12 cellular contexts compared by ENCODE assay signal in the genomic region with DNA sequence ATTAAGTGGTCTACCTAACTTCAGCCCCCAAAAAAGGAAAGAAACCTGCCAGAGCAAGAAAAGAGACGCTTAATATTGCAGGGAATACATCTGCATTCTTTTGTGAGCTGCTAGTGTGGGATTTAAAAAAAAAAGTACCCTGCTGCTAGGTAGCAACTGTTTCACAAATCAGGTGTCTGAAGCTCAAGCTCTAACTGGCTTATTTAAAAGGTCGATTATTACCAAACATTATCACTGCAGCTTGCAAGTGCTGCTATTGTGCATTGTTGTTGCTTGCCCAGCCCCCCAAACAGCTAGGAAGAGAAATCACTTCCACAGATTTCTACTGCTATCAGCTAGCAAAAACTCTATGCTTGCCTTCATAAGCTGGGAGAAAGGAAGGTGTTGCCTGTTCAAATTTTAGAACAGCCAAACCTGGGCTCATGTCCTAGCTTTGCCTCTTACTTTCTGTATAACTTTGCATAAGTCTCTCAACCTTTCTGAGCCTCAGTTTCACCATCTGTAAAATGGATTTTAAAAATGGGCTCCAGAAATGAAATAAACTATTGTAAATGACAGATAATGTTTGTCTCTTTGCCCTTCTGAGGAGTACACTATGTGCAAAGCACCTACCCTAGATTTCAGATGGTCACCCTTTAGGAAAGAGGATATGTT.
DNase-seq lines count a peak whose midpoint lies in the region; ATAC-seq and TF ChIP-seq lines count a peak whose summit lies in the region.
"Had no signal": no experiment of that assay in that cellular context is flagged by ENCODE, and none has a peak within 500 bp of the region (broad histone marks: within the 10 kb centered on the region; RNA-seq: fewer than 3 reads in every experiment).

No MANE protein-coding gene starts in this region.

- no peak overlapping the region for H2AFZ ChIP-seq in mesenchymal stem cell (ENCODE audit: low read depth, low read length)

- no peak overlapping the region for H4K91ac ChIP-seq in mesenchymal stem cell (ENCODE audit: low read length)

- no peak overlapping the region for H3K4ac ChIP-seq in mesenchymal stem cell (ENCODE audit: low read depth in 1 of 2, low read length in 2 of 2)

- H3K27ac ChIP-seq in HUES48 (ENCODE audit: low read depth, low read length) (peak overlapping the region; percentile 84), colonic mucosa (peak overlapping the region; percentile 8), mesenchymal stem cell (ENCODE audit: low read length, poor library complexity, severe bottlenecking) (no peak overlapping the region), spleen (peak overlapping the region in 5 of 8 donors; percentile 30 to 75 (median 45))

- no peak overlapping the region for H4K8ac ChIP-seq in mesenchymal stem cell (ENCODE audit: low read length)

- H3K4me3 Mint-ChIP-seq in activated CD4-positive, alpha-beta memory T cell treated with anti-CD3 and anti-CD28 coated beads, Interleukin-2, amount 10 ng/mL, durations not matched to agents 7 days and 5 days = no peak overlapping the region
- H3K4me3 Mint-ChIP-seq: activated T-cell treated with anti-CD3 and anti-CD28 coated beads, Interleukin-2, amount 50 U/mL, for 24 hours; central memory CD8-positive, alpha-beta T cell had no signal

- H3K4me1 ChIP-seq in HUES48 (ENCODE audit: control insufficient read depth, insufficient read depth, low read length) = peaks cover 72% of the 10 kb centered on the region
- H3K4me1 ChIP-seq in colonic mucosa = peaks cover 5% of the 10 kb centered on the region
- no peaks in the 10 kb centered on the region for H3K4me1 ChIP-seq in mesenchymal stem cell (ENCODE audit: control insufficient read depth, insufficient read depth, low read depth, low read length)
- H3K4me1 ChIP-seq in spleen = peaks cover 0 to 48% (median 11%) of the 10 kb centered on the region in 6 donors

- H3K36me3 Mint-ChIP-seq in activated CD4-positive, alpha-beta memory T cell treated with anti-CD3 and anti-CD28 coated beads, Interleukin-2, amount 10 ng/mL, durations not matched to agents 7 days and 5 days (ENCODE audit: low read depth) = no peaks in the 10 kb centered on the region

- H3K4me3 ChIP-seq in HUES48 (ENCODE audit: low read depth, low read length) = peak overlapping the region; percentile 15; the same call in 1 of the 2 replicates
- no peak overlapping the region for H3K4me3 ChIP-seq in colonic mucosa
- peak overlapping the region in 1 of 2 experiments; percentile 68 for H3K4me3 ChIP-seq in mesenchymal stem cell (ENCODE audit: insufficient read depth in 1 of 2, low read depth in 1 of 2, low read length in 2 of 2)
- H3K4me3 ChIP-seq in spleen = peak overlapping the region in 3 of 8 donors; percentile 22 to 48 (median 23)

- POLR2A ChIA-PET in activated CD4-positive, alpha-beta memory T cell treated with anti-CD3 and anti-CD28 coated beads, Interleukin-2, amount 10 ng/mL, durations not matched to agents 7 days and 5 days (lab: Charles Lee) = interaction anchor here (1.2 kb wide), 1 partner anchor 9 kb away, joined by 4 read pairs; no protein-coding TSS in a partner anchor

- TF ChIP-seq POLR2A in spleen (IDR thresholded peaks at IDR 0.05) = no peak

- no peak overlapping the region for H3K23ac ChIP-seq in mesenchymal stem cell (ENCODE audit: low read length in 2 of 2)

- ATAC-seq in GM19463 (IDR thresholded peaks at IDR 0.05; ENCODE audit: unreplicated experiment) = no peak

- 20% methylated on average over 2 of the region's 2 CpGs for WGBS in mesenchymal stem cell
- WGBS in spleen, 5 donors = 11 to 22% (median 15%) methylated on average over 2 of the region's 2 CpGs

- H3K9me3 Mint-ChIP-seq in activated CD4-positive, alpha-beta memory T cell treated with anti-CD3 and anti-CD28 coated beads, Interleukin-2, amount 10 ng/mL, durations not matched to agents 7 days and 5 days = no peaks in the 10 kb centered on the region
- H3K9me3 Mint-ChIP-seq: activated T-cell treated with anti-CD3 and anti-CD28 coated beads, Interleukin-2, amount 50 U/mL, for 24 hours; central memory CD8-positive, alpha-beta T cell had no signal

- no peak for DNase-seq in colonic mucosa
- DNase-seq in mesenchymal stem cell = no peak
- DNase-seq in spleen = no peak
- no peak for DNase-seq in NCI-H1436 treated with DMSO at 0.1 percent for 48 hours (lab: John Stamatoyannopoulos, UW)
- DNase-seq in activated CD4-positive, alpha-beta memory T cell treated with anti-CD3 and anti-CD28 coated beads, Interleukin-2, amount 10 ng/mL, durations not matched to agents 7 days and 5 days = no peak
- DNase-seq: activated T-cell treated with anti-CD3 and anti-CD28 coated beads, Interleukin-2, amount 50 U/mL, for 24 hours; hippocampal formation; NCI-H446; T-helper 9 cell had no signal

- no peaks in the 10 kb centered on the region for H3K27me3 ChIP-seq in HUES48 (ENCODE audit: control insufficient read depth, insufficient read depth, low read length)
- H3K27me3 ChIP-seq in colonic mucosa = no peaks in the 10 kb centered on the region
- no peaks in the 10 kb centered on the region for H3K27me3 ChIP-seq in mesenchymal stem cell (ENCODE audit: control insufficient read depth in 1 of 2, insufficient read depth in 1 of 2, low read length in 2 of 2)
- no peaks in the 10 kb centered on the region for H3K27me3 ChIP-seq in spleen (replicated peaks in 1 of 7)

- no peak overlapping the region for H3K4me2 ChIP-seq in mesenchymal stem cell (ENCODE audit: low read length, poor library complexity, severe bottlenecking)

- no peak overlapping the region for H3K14ac ChIP-seq in mesenchymal stem cell (ENCODE audit: low read length in 2 of 2)

- CTCF ChIA-PET in activated CD4-positive, alpha-beta memory T cell treated with anti-CD3 and anti-CD28 coated beads, Interleukin-2, amount 10 ng/mL, durations not matched to agents 7 days and 5 days (lab: Charles Lee) = interaction anchor here (0.9 kb wide), 2 partner anchors 11 to 97 kb away, joined by 3 read pairs; no protein-coding TSS in a partner anchor

- peaks cover 15% of the 10 kb centered on the region for H3K79me1 ChIP-seq in mesenchymal stem cell (replicated peaks; ENCODE audit: low read length, poor library complexity, severe bottlenecking)

- H3K18ac ChIP-seq in mesenchymal stem cell (ENCODE audit: low read depth in 1 of 2, low read length in 2 of 2) = no peak overlapping the region

- no peak overlapping the region for H2BK5ac ChIP-seq in mesenchymal stem cell (ENCODE audit: low read depth, low read length, poor library complexity, severe bottlenecking)

- H3K9ac ChIP-seq in HUES48 (ENCODE audit: low read depth, low read length) (no peak overlapping the region; the same call in 1 of the 2 replicates), colonic mucosa (ENCODE audit: low read depth in 2 of 2, low read length in 2 of 2) (peak overlapping the region in 1 of 2 donors; percentile 53), mesenchymal stem cell (ENCODE audit: low read length) (peak overlapping the region; percentile 74)

- no peak overlapping the region for H2BK15ac ChIP-seq in mesenchymal stem cell (ENCODE audit: low read depth, poor library complexity, severe bottlenecking)

- H2BK120ac ChIP-seq in mesenchymal stem cell (ENCODE audit: low read depth, low read length) = no peak overlapping the region

- peaks cover 6% of the 10 kb centered on the region for H3K4me1 Mint-ChIP-seq in activated CD4-positive, alpha-beta memory T cell treated with anti-CD3 and anti-CD28 coated beads, Interleukin-2, amount 10 ng/mL, durations not matched to agents 7 days and 5 days

- H3K27ac Mint-ChIP-seq in activated CD4-positive, alpha-beta memory T cell treated with anti-CD3 and anti-CD28 coated beads, Interleukin-2, amount 10 ng/mL, durations not matched to agents 7 days and 5 days = no peak overlapping the region
- H3K27ac Mint-ChIP-seq: activated T-cell treated with anti-CD3 and anti-CD28 coated beads, Interleukin-2, amount 50 U/mL, for 24 hours had no signal

- H2BK12ac ChIP-seq in mesenchymal stem cell (ENCODE audit: low read length in 2 of 2) = no peak overlapping the region

- H3K27me3 Mint-ChIP-seq in activated CD4-positive, alpha-beta memory T cell treated with anti-CD3 and anti-CD28 coated beads, Interleukin-2, amount 10 ng/mL, durations not matched to agents 7 days and 5 days = no peaks in the 10 kb centered on the region
- H3K27me3 Mint-ChIP-seq: activated T-cell treated with anti-CD3 and anti-CD28 coated beads, Interleukin-2, amount 50 U/mL, for 24 hours; central memory CD8-positive, alpha-beta T cell had no signal

- no peak for TF ChIP-seq CTCF in colonic mucosa (IDR thresholded peaks at IDR 0.05)
- no peak for TF ChIP-seq CTCF in spleen (IDR thresholded peaks at IDR 0.05 in 8 of 11, conservative IDR thresholded peaks at IDR 0.05 in 3 of 11)

- no peak overlapping the region for H2AK5ac ChIP-seq in mesenchymal stem cell (ENCODE audit: low read length, severe bottlenecking)

- H3K36me3 ChIP-seq in HUES48 (ENCODE audit: control insufficient read depth, insufficient read depth, low read length) (no peaks in the 10 kb centered on the region), colonic mucosa (no peaks in the 10 kb centered on the region), mesenchymal stem cell (ENCODE audit: control insufficient read depth in 1 of 2, insufficient read depth in 2 of 2, low read depth in 1 of 2, low read length in 2 of 2) (no peaks in the 10 kb centered on the region), spleen (no peaks in the 10 kb centered on the region)

- intact Hi-C loops in colonic mucosa (cut with DNase I) = no loop called here
- intact Hi-C loops in spleen (cut with DNase I; ENCODE audit: low total_unique reads) = no loop called here

- H3K9me3 ChIP-seq in HUES48 (ENCODE audit: control insufficient read depth, insufficient read depth, low read length) (peaks cover 4% of the 10 kb centered on the region), colonic mucosa (no peaks in the 10 kb centered on the region), mesenchymal stem cell (ENCODE audit: control insufficient read depth, low read length) (no peaks in the 10 kb centered on the region), spleen (no peaks in the 10 kb centered on the region)
